17 cellular contexts compared by ENCODE assay signal in the genomic region with DNA sequence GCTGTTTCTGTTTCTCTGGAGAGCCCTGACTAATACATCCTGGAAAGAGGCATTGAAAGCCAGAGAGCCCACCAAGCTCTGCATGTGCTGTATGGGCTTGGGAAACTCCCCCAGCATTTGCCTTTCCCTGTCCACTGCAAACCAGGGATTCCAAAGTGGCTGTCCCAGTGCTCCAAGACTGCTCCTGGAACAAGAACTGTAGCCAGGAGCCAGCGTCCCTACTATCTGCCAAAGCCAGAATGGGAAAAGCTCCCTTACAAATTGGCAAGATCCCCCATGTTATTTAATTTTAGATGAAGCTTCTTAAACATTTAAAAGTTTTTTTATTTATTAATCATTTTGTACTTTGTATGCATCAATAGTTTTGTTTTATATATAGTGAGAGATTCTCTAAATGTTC.
"Had no signal": no experiment of that assay in that cellular context is flagged by ENCODE, and none has a peak within 500 bp of the region (broad histone marks: within the 10 kb centered on the region; RNA-seq: fewer than 3 reads in every experiment).

No MANE protein-coding gene starts in this region.

- DNase-seq: KBM-7, MG63, NCI-H1105, NCI-H1417, NCI-H1436 treated with DMSO at 0.1 percent for 48 hours, NCI-H1694, NCI-H187 treated with DMSO at 0.1 percent for 48 hours, NCI-H2029 treated with DMSO at 0.1 percent for 48 hours, NCI-H2171 treated with DMSO at 0.1 percent for 48 hours, NCI-H345, NCI-H510A, NCI-H524 treated with DMSO at 0.1 percent for 48 hours, NCI-H69, NCI-H774, Right ventricle myocardium superior, RPMI8226, SIG-M5 had no signal
